In the genomic region with DNA sequence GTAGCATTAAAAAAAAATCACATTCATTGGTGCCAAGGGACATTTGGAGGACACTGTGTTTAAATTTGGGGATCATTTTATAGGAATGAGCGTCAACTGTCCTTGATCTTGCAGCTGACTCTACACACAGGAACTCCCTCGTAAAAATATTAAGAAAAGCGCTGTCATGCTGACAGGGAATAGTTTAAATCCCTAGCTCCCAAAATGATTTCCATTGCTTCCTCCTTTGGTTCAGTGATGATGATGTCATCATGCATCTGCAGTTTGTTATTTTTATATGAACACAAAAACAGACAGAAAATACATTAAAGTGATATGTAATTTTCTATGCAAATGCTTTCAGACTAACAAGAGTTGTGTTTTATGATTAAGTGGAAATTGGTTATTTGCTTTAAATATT, we compare ENCODE assay signal across 19 cellular contexts.
"Had no signal": no experiment of that assay in that cellular context is flagged by ENCODE, and none has a peak within 500 bp of the region (broad histone marks: within the 10 kb centered on the region; RNA-seq: fewer than 3 reads in every experiment).

No MANE protein-coding gene starts in this region.

- H3K27ac Mint-ChIP-seq: immature natural killer cell; natural killer cell treated with Interleukin-12 subunit alpha and Interleukin-12 subunit beta and Interleukin-15 and Interleukin-18, amount 100 ng/mL, for 72 hours; stimulated activated naive CD8-positive, alpha-beta T cell treated with anti-CD3 and anti-CD28 coated beads, Interleukin-15, Interleukin-2, amounts not matched to agents 100 ng/mL and 50 ng/mL, for 24 hours had no signal

- DNase-seq: activated T-cell treated with anti-CD3 and anti-CD28 coated beads, Interleukin-2, amount 50 U/mL, for 1 hour; adrenal gland; brain microvascular endothelial cell; central memory CD4-positive, alpha-beta T cell; dorsolateral prefrontal cortex; esophagus squamous epithelium; immature natural killer cell; left lung; ovary; stimulated activated CD4-positive, alpha-beta T cell treated with anti-CD3 and anti-CD28 coated beads, Interleukin-1b, Interleukin-23, amount 100 ng/mL, for 48 hours; T-helper 9 cell; transverse colon had no signal

- H3K9me3 ChIP-seq: adrenal gland, ascending aorta, esophagus squamous epithelium, left lung, ovary, prostate gland, transverse colon had no signal

- H3K4me3 Mint-ChIP-seq: immature natural killer cell; natural killer cell treated with Interleukin-12 subunit alpha and Interleukin-12 subunit beta and Interleukin-15 and Interleukin-18, amount 100 ng/mL, for 72 hours; stimulated activated naive CD8-positive, alpha-beta T cell treated with anti-CD3 and anti-CD28 coated beads, Interleukin-15, Interleukin-2, amounts not matched to agents 100 ng/mL and 50 ng/mL, for 24 hours had no signal

- H3K4me1 ChIP-seq: ascending aorta, esophagus squamous epithelium, foreskin keratinocyte, left lung, prostate gland, transverse colon had no signal

- H3K36me3 ChIP-seq: adrenal gland, ascending aorta, brain microvascular endothelial cell, esophagus squamous epithelium, left lung, ovary, prostate gland, transverse colon had no signal

- H3K27ac ChIP-seq: adrenal gland, ascending aorta, brain microvascular endothelial cell, esophagus squamous epithelium, foreskin keratinocyte, hepatocyte, left lung, ovary, prostate gland, transverse colon had no signal

- ATAC-seq: activated naive CD4-positive, alpha-beta T cell treated with anti-CD3 and anti-CD28 coated beads, Interleukin-2, amount 50 U/mL, for 72 hours; left lung; natural killer cell treated with Interleukin-12 subunit alpha and Interleukin-12 subunit beta and Interleukin-15 and Interleukin-18, amount 100 ng/mL, for 72 hours had no signal

- H3K27me3 Mint-ChIP-seq: natural killer cell treated with Interleukin-12 subunit alpha and Interleukin-12 subunit beta and Interleukin-15 and Interleukin-18, amount 100 ng/mL, for 72 hours; stimulated activated naive CD8-positive, alpha-beta T cell treated with anti-CD3 and anti-CD28 coated beads, Interleukin-15, Interleukin-2, amounts not matched to agents 100 ng/mL and 50 ng/mL, for 24 hours had no signal

- H3K27me3 ChIP-seq: adrenal gland, ascending aorta, brain microvascular endothelial cell, dorsolateral prefrontal cortex, esophagus squamous epithelium, foreskin keratinocyte, hepatocyte, left lung, ovary, transverse colon had no signal

- H3K36me3 Mint-ChIP-seq: activated naive CD4-positive, alpha-beta T cell treated with anti-CD3 and anti-CD28 coated beads, Interleukin-2, amount 50 U/mL, for 72 hours; natural killer cell treated with Interleukin-12 subunit alpha and Interleukin-12 subunit beta and Interleukin-15 and Interleukin-18, amount 100 ng/mL, for 72 hours had no signal

- H3K4me3 ChIP-seq: adrenal gland, ascending aorta, dorsolateral prefrontal cortex, esophagus squamous epithelium, hepatocyte, left lung, ovary, prostate gland, transverse colon had no signal

- H3K9me3 Mint-ChIP-seq: activated naive CD4-positive, alpha-beta T cell treated with anti-CD3 and anti-CD28 coated beads, Interleukin-2, amount 50 U/mL, for 72 hours; immature natural killer cell; natural killer cell treated with Interleukin-12 subunit alpha and Interleukin-12 subunit beta and Interleukin-15 and Interleukin-18, amount 100 ng/mL, for 72 hours; stimulated activated naive CD8-positive, alpha-beta T cell treated with anti-CD3 and anti-CD28 coated beads, Interleukin-15, Interleukin-2, amounts not matched to agents 100 ng/mL and 50 ng/mL, for 24 hours had no signal
